Comparison of ENCODE assay signal across 1 cellular context in genomic region chr19:37931941-37932655, GRCh38.
TF ChIP-seq lines count a peak whose summit lies in the region.

No MANE protein-coding gene starts in this region.

TF ChIP-seq in HepG2, 621 proteins besides CTCF, POLR2A, EP300 and RAD21 (continued from another document and continues in another):
- no peak for TF ChIP-seq ZBTB25 (CRISPR knock-in tag; IDR thresholded peaks at IDR 0.05)
- no peak for TF ChIP-seq FIP1L1 (IDR thresholded peaks at IDR 0.05; ENCODE audit: borderline replicate concordance, insufficient read depth, low read depth, low read length)
- TF ChIP-seq ZNF567 (CRISPR knock-in tag; IDR thresholded peaks at IDR 0.05; ENCODE audit: borderline replicate concordance) = 0 out of 2 replicates have a peak, but pooled peaks have one; percentile 72
- TF ChIP-seq SALL1 (CRISPR knock-in tag; IDR thresholded peaks at IDR 0.05) = peak; percentile 70; the same call in 1 of the 2 replicates
- TF ChIP-seq TOE1 (CRISPR knock-in tag; IDR thresholded peaks at IDR 0.05) = no peak
- no peak for TF ChIP-seq PRDM10 (CRISPR knock-in tag; IDR thresholded peaks at IDR 0.05; ENCODE audit: low read depth)
- TF ChIP-seq HOXA7 (CRISPR knock-in tag; IDR thresholded peaks at IDR 0.05) = no peak
- TF ChIP-seq ZNF781 (CRISPR knock-in tag; IDR thresholded peaks at IDR 0.05; ENCODE audit: borderline replicate concordance, not compliant biosample characterization) = no peak
- no peak for TF ChIP-seq ZNF160 (CRISPR knock-in tag; IDR thresholded peaks at IDR 0.05)
- TF ChIP-seq IKZF5 (CRISPR knock-in tag; IDR thresholded peaks at IDR 0.05) = no peak; the same call in 1 of the 2 replicates
- no peak for TF ChIP-seq ZNF496 (CRISPR knock-in tag; IDR thresholded peaks at IDR 0.05; ENCODE audit: insufficient replicate concordance)
- peak; percentile 42; the same call in 1 of the 2 replicates for TF ChIP-seq TAF1 (CRISPR knock-in tag; IDR thresholded peaks at IDR 0.05)
- no peak for TF ChIP-seq TRIM24 (CRISPR knock-in tag; IDR thresholded peaks at IDR 0.05)
- no peak for TF ChIP-seq SNAPC2 (CRISPR knock-in tag; IDR thresholded peaks at IDR 0.05)
- no peak for TF ChIP-seq ZNF354B (CRISPR knock-in tag; IDR thresholded peaks at IDR 0.05)
- 0 out of 2 replicates have a peak, but pooled peaks have one; percentile 57 for TF ChIP-seq ZSCAN9 (CRISPR knock-in tag; IDR thresholded peaks at IDR 0.05; ENCODE audit: borderline replicate concordance)
- TF ChIP-seq ZNF891 (CRISPR knock-in tag; IDR thresholded peaks at IDR 0.05) = peak; percentile 69
- TF ChIP-seq SRY (CRISPR knock-in tag; IDR thresholded peaks at IDR 0.05) = peak; percentile 56; the same call in 1 of the 2 replicates
- no peak for TF ChIP-seq ZNF841 (CRISPR knock-in tag; IDR thresholded peaks at IDR 0.05; ENCODE audit: borderline replicate concordance)
- 0 out of 2 replicates have a peak, but pooled peaks have one; percentile 23 for TF ChIP-seq DRAP1 (CRISPR knock-in tag; IDR thresholded peaks at IDR 0.05)
- TF ChIP-seq ZNF850 (CRISPR knock-in tag; conservative IDR thresholded peaks at IDR 0.05) = no peak
- no peak for TF ChIP-seq ZNF605 (CRISPR knock-in tag; IDR thresholded peaks at IDR 0.05)
- no peak for TF ChIP-seq ZNF30 (CRISPR knock-in tag; IDR thresholded peaks at IDR 0.05)
- TF ChIP-seq SNAPC5 (CRISPR knock-in tag; IDR thresholded peaks at IDR 0.05; ENCODE audit: borderline replicate concordance) = no peak
- TF ChIP-seq MEIS2 (CRISPR knock-in tag; IDR thresholded peaks at IDR 0.05) = no peak
- TF ChIP-seq PBX3 (CRISPR knock-in tag; IDR thresholded peaks at IDR 0.05; ENCODE audit: borderline replicate concordance) = no peak
- TF ChIP-seq THRA (CRISPR knock-in tag; IDR thresholded peaks at IDR 0.05; ENCODE audit: borderline replicate concordance) = no peak
- TF ChIP-seq U2AF1 (optimal IDR thresholded peaks at IDR 0.05; ENCODE audit: low read depth, low read length) = no peak
- no peak for TF ChIP-seq DR1 (CRISPR knock-in tag; IDR thresholded peaks at IDR 0.05)
- TF ChIP-seq ZNF10 (CRISPR knock-in tag; IDR thresholded peaks at IDR 0.05; ENCODE audit: borderline replicate concordance, low read depth) = no peak
- TF ChIP-seq PAWR (CRISPR knock-in tag; IDR thresholded peaks at IDR 0.05; ENCODE audit: borderline replicate concordance) = no peak
- TF ChIP-seq NR3C1 (CRISPR knock-in tag; IDR thresholded peaks at IDR 0.05) = no peak
- no peak for TF ChIP-seq FOXK1 (CRISPR knock-in tag; IDR thresholded peaks at IDR 0.05; ENCODE audit: borderline replicate concordance, low read depth)
- no peak for TF ChIP-seq NFYC (CRISPR knock-in tag; IDR thresholded peaks at IDR 0.05)
- TF ChIP-seq CREB1 (IDR thresholded peaks at IDR 0.05) = no peak
- no peak for TF ChIP-seq CREB1 (CRISPR knock-in tag; IDR thresholded peaks at IDR 0.05)
- TF ChIP-seq ZNF33A (CRISPR knock-in tag; IDR thresholded peaks at IDR 0.05; ENCODE audit: borderline replicate concordance) = no peak
- peak; percentile 43; the same call in 1 of the 2 replicates for TF ChIP-seq ZNF746 (CRISPR knock-in tag; IDR thresholded peaks at IDR 0.05)
- TF ChIP-seq NRL (CRISPR knock-in tag; IDR thresholded peaks at IDR 0.05; ENCODE audit: borderline replicate concordance) = peak; percentile 62; the same call in 1 of the 2 replicates
- no peak for TF ChIP-seq ZNF318 (CRISPR knock-in tag; IDR thresholded peaks at IDR 0.05)
- TF ChIP-seq MYNN (CRISPR knock-in tag; IDR thresholded peaks at IDR 0.05; ENCODE audit: low read depth) = no peak; the same call in 1 of the 2 replicates
- peak; percentile 39 for TF ChIP-seq SRSF1 (optimal IDR thresholded peaks at IDR 0.05; ENCODE audit: low read depth, low read length)
- TF ChIP-seq FOXO4 (CRISPR knock-in tag; conservative IDR thresholded peaks at IDR 0.05) = no peak
- no peak for TF ChIP-seq MZF1 (CRISPR knock-in tag; IDR thresholded peaks at IDR 0.05; ENCODE audit: borderline replicate concordance)
- no peak for TF ChIP-seq ZNF652 (CRISPR knock-in tag; IDR thresholded peaks at IDR 0.05; ENCODE audit: borderline replicate concordance, low read depth)
- peak; percentile 26; the same call in 1 of the 2 replicates for TF ChIP-seq CREM (IDR thresholded peaks at IDR 0.05)
- no peak for TF ChIP-seq CREM (CRISPR knock-in tag; IDR thresholded peaks at IDR 0.05)
- TF ChIP-seq ELF4 (CRISPR knock-in tag; IDR thresholded peaks at IDR 0.05; ENCODE audit: borderline replicate concordance) = peak; percentile 95
